20 cellular contexts compared by ENCODE assay signal in the genomic region with DNA sequence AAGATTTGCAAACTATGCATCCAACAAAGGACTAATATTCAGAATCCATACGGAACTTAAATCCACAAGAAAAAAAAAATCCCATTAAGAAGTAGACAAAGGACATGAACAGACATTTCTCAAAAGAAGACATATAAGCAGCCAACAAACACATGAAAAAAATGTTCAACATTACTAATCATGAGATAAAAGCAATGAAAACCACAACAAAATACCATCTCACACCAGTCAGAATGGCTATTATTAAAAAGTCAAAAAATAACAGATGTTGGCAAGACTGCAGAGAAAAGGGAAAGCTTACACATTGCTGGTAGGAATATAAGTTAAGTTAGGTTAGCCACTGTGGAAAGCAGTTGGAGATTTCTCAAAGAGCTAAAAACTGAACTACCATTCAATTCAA. TPM values are rescaled to one million over a fixed set of nuclear protein-coding genes. Genes with fewer than 3 reads are reported as not detected.
A peak's percentile ranks its signal among the peaks of the same experiment; 100 is the strongest.
DNase-seq lines count a peak whose midpoint lies in the region; ATAC-seq, FAIRE-seq and TF ChIP-seq lines count a peak whose summit lies in the region.
"Had no signal": no experiment of that assay in that cellular context is flagged by ENCODE, and none has a peak within 500 bp of the region (broad histone marks: within the 10 kb centered on the region; RNA-seq: fewer than 3 reads in every experiment).

No MANE protein-coding gene starts in this region.

- peaks cover 18% of the 10 kb centered on the region for H3K36me3 Mint-ChIP-seq in activated naive CD4-positive, alpha-beta T cell treated with anti-CD3 and anti-CD28 coated beads, Interleukin-2, amount 50 U/mL, for 24 hours
- peaks cover 10% of the 10 kb centered on the region for H3K36me3 Mint-ChIP-seq in astrocyte (ENCODE audit: low read depth, unreplicated experiment)

- H3K79me2 ChIP-seq in astrocyte (ENCODE audit: insufficient read depth, low read length), result peaks cover 99% of the 10 kb centered on the region

- peak overlapping the region; percentile 52 for H3K4me3 Mint-ChIP-seq in activated naive CD4-positive, alpha-beta T cell treated with anti-CD3 and anti-CD28 coated beads, Interleukin-2, amount 50 U/mL, for 24 hours
- peak overlapping the region; percentile 14 for H3K4me3 Mint-ChIP-seq in astrocyte (ENCODE audit: unreplicated experiment)
- H3K4me3 Mint-ChIP-seq: brain, naive B cell had no signal

- H3K27ac ChIP-seq in astrocyte (ENCODE audit: low read depth, low read length), result peak overlapping the region; percentile 33
- H3K27ac ChIP-seq: RWPE1, WERI-Rb-1 had no signal

- peaks cover 86% of the 10 kb centered on the region for H4K20me1 ChIP-seq in astrocyte (ENCODE audit: insufficient read depth, low read length)

- H3K27me3 Mint-ChIP-seq in activated naive CD4-positive, alpha-beta T cell treated with anti-CD3 and anti-CD28 coated beads, Interleukin-2, amount 50 U/mL, for 24 hours, result no peaks in the 10 kb centered on the region
- H3K27me3 Mint-ChIP-seq in astrocyte (ENCODE audit: low read depth, unreplicated experiment), result no peaks in the 10 kb centered on the region
- H3K27me3 Mint-ChIP-seq: brain, naive B cell had no signal

- H3K4me3 ChIP-seq in astrocyte (ENCODE audit: insufficient read depth, low read depth, low read length) (no peak overlapping the region), fibroblast of pulmonary artery (replicated peaks; ENCODE audit: low read depth, low read length) (no peak overlapping the region)

- DNase-seq in activated naive CD4-positive, alpha-beta T cell treated with Interleukin-2 at 50 U/mL for 16 hours, result no peak
- DNase-seq in astrocyte (ENCODE audit: low read depth), result peak; percentile 87
- peak; percentile 58 for DNase-seq in fibroblast of pulmonary artery (ENCODE audit: low read depth)
- DNase-seq in stromal cell of bone marrow (ENCODE audit: low read depth), result peak; percentile 26
- DNase-seq in UCSD-AML1 (lab: John Stamatoyannopoulos, UW; ENCODE audit: unreplicated experiment), result no peak
- no peak for DNase-seq in NCI-H1092 treated with DMSO at 0.1 percent for 48 hours (lab: John Stamatoyannopoulos, UW)
- DNase-seq: activated CD8-positive, alpha-beta memory T cell treated with anti-CD3 and anti-CD28 coated beads for 24 hours; activated gamma-delta T cell; CD8-positive, alpha-beta memory T cell; DMS79 treated with DMSO at 0.1 percent for 48 hours; foreskin melanocyte; Kasumi-1; naive B cell; NCI-H1436; stimulated activated naive CD8-positive, alpha-beta T cell treated with anti-CD3 and anti-CD28 coated beads, Interleukin-15, Interleukin-2, amounts not matched to agents 100 U/mL and 50 U/mL, for 24 hours; WERI-Rb-1 had no signal

- H3K36me3 ChIP-seq in astrocyte (ENCODE audit: insufficient read depth, low read length), result no peaks in the 10 kb centered on the region
- H3K36me3 ChIP-seq: WERI-Rb-1 had no signal

- H3K4me2 ChIP-seq in astrocyte (ENCODE audit: low read length), result peak overlapping the region; percentile 70

- H2AFZ ChIP-seq in astrocyte (ENCODE audit: low read depth, low read length), result no peak overlapping the region

- H3K9me3 Mint-ChIP-seq in activated naive CD4-positive, alpha-beta T cell treated with anti-CD3 and anti-CD28 coated beads, Interleukin-2, amount 50 U/mL, for 24 hours, result peaks cover 5% of the 10 kb centered on the region
- H3K9me3 Mint-ChIP-seq in astrocyte (ENCODE audit: unreplicated experiment), result no peaks in the 10 kb centered on the region

- H3K27me3 ChIP-seq in astrocyte (ENCODE audit: insufficient read depth, low read length), result no peaks in the 10 kb centered on the region

- ATAC-seq in GM18498 (IDR thresholded peaks at IDR 0.05; ENCODE audit: unreplicated experiment), result no peak
- ATAC-seq: stimulated activated naive CD8-positive, alpha-beta T cell treated with anti-CD3 and anti-CD28 coated beads, Interleukin-15, Interleukin-2, amounts not matched to agents 100 U/mL and 50 U/mL, for 24 hours had no signal

- no peak for TF ChIP-seq CTCF in astrocyte (IDR thresholded peaks at IDR 0.05; ENCODE audit: insufficient read depth, low read depth, low read length)
- no peak for TF ChIP-seq CTCF in fibroblast of pulmonary artery (IDR thresholded peaks at IDR 0.05; ENCODE audit: low read length, missing control alignments)

- H3K4me1 Mint-ChIP-seq in activated naive CD4-positive, alpha-beta T cell treated with anti-CD3 and anti-CD28 coated beads, Interleukin-2, amount 50 U/mL, for 24 hours, result peaks cover 76% of the 10 kb centered on the region
- H3K4me1 Mint-ChIP-seq in astrocyte (ENCODE audit: low read depth, unreplicated experiment), result peaks cover 13% of the 10 kb centered on the region

- peak overlapping the region; percentile 18 for H3K9ac ChIP-seq in astrocyte (ENCODE audit: low read length)

- H3K4me1 ChIP-seq in astrocyte (ENCODE audit: insufficient read depth, low read length), result peaks cover 9% of the 10 kb centered on the region

- no peak overlapping the region for H3K27ac Mint-ChIP-seq in activated naive CD4-positive, alpha-beta T cell treated with anti-CD3 and anti-CD28 coated beads, Interleukin-2, amount 50 U/mL, for 24 hours
- peak overlapping the region; percentile 11 for H3K27ac Mint-ChIP-seq in astrocyte (ENCODE audit: unreplicated experiment)
- H3K27ac Mint-ChIP-seq: brain had no signal

- H3K9me3 ChIP-seq in astrocyte (ENCODE audit: insufficient read depth, low read depth, low read length), result no peaks in the 10 kb centered on the region

- FAIRE-seq in astrocyte (lab: Jason Lieb, UNC), result peak; percentile 49

RNA-seq across cellular contexts. Expression of gene CDK17, which starts 16.2 kb away (rescaled TPM):
- total RNA-seq in astrocyte, result 53.0 and 64.2 TPM in 2 replicates

Comparison
In these comparisons a context has a peak if more than half of its experiments do, and no peak if none do; other contexts are left out.
1. DNase-seq: peak in astrocyte (single experiment), fibroblast of pulmonary artery (single experiment) and stromal cell of bone marrow (single experiment); none in activated naive CD4-positive, alpha-beta T cell treated with Interleukin-2 at 50 U/mL for 16 hours (single experiment), UCSD-AML1 (single experiment) and NCI-H1092 treated with DMSO at 0.1 percent for 48 hours (single experiment).